Comparison of ENCODE assay signal across 8 cellular contexts in genomic region chr10:11742779-11743298, GRCh38. TPM values are rescaled to one million over a fixed set of nuclear protein-coding genes. Genes with fewer than 3 reads are reported as not detected.
DNase-seq lines count a peak whose midpoint lies in the region; ATAC-seq and TF ChIP-seq lines count a peak whose summit lies in the region.

No MANE protein-coding gene starts in this region.

- H2AFZ ChIP-seq in HCT116 (ENCODE audit: low read depth, low read length, poor library complexity, severe bottlenecking) = no peak overlapping the region

- H3K4me2 ChIP-seq in HCT116 (ENCODE audit: low read length) = peak overlapping the region; percentile 78

- H3K9ac ChIP-seq in HCT116 (ENCODE audit: low read length) = peak overlapping the region; percentile 70

- DNase-seq in HCT116 (ENCODE audit: low read depth, low spot score) = no peak
- DNase-seq in adrenal gland = peak in 1 of 7 donors; percentile 22
- peak; percentile 47 for DNase-seq in iPS-NIHi7 (ENCODE audit: extremely low spot score)
- peak in 1 of 2 donors; percentile 77 for DNase-seq in suprapubic skin (ENCODE audit: low spot score in 2 of 2)
- DNase-seq in NCI-H2196 (lab: John Stamatoyannopoulos, UW; ENCODE audit: unreplicated experiment) = no peak
- DNase-seq in NCI-H524 (lab: John Stamatoyannopoulos, UW) = no peak
- DNase-seq in effector CD8-positive, alpha-beta T cell (lab: John Stamatoyannopoulos, UW) = no peak

- TF ChIP-seq EP300 in suprapubic skin (IDR thresholded peaks at IDR 0.05) = no peak

- BruUV-seq in HCT116 (replicated peaks; lab: Mats Ljungman, UMichigan) = no TSS peak

- TF ChIP-seq POLR2A in HCT116 (IDR thresholded peaks at IDR 0.05; ENCODE audit: borderline replicate concordance, extremely low read depth, insufficient read depth, insufficient read length) = no peak
- TF ChIP-seq POLR2A in adrenal gland (IDR thresholded peaks at IDR 0.05) = no peak
- no peak for TF ChIP-seq POLR2A in suprapubic skin (IDR thresholded peaks at IDR 0.05)

- H3K36me3 ChIP-seq in HCT116 (ENCODE audit: control insufficient read depth in 1 of 2, insufficient read depth in 2 of 2, low read length in 2 of 2) (no peaks in the 10 kb centered on the region), adrenal gland (replicated peaks in 1 of 2) (no peaks in the 10 kb centered on the region), suprapubic skin (no peaks in the 10 kb centered on the region)

- no peaks in the 10 kb centered on the region for H3K9me3 ChIP-seq in HCT116 (ENCODE audit: control insufficient read depth in 1 of 2, insufficient read depth in 1 of 2, low read depth in 1 of 2, low read length in 2 of 2)
- H3K9me3 ChIP-seq in adrenal gland (replicated peaks in 1 of 3) = no peaks in the 10 kb centered on the region
- H3K9me3 ChIP-seq in suprapubic skin = no peaks in the 10 kb centered on the region

- TF ChIP-seq RAD21 in HCT116 (IDR thresholded peaks at IDR 0.05; ENCODE audit: low read depth) = no peak

- H3K4me1 ChIP-seq in HCT116 (ENCODE audit: control insufficient read depth in 1 of 2, insufficient read depth in 2 of 2, low read length in 2 of 2) = peaks cover 3 to 13% of the 10 kb centered on the region in 2 experiments; a peak in 2 of 4 replicates
- peaks cover 13 to 30% of the 10 kb centered on the region in 2 donors for H3K4me1 ChIP-seq in adrenal gland (replicated peaks in 1 of 2)
- peaks cover 41% of the 10 kb centered on the region for H3K4me1 ChIP-seq in suprapubic skin

- RAD21 ChIA-PET in HCT116 (lab: Charles Lee; ENCODE audit: low non-redundant PET in 1 of 2, low total read pairs in 2 of 2, uncharacterized antibody in 2 of 2, unreplicated experiment in 2 of 2) = no interaction called here

- POLR2A ChIA-PET in HCT116 (lab: Charles Lee) = no interaction called here

- H3K27me3 ChIP-seq in HCT116 (ENCODE audit: insufficient read depth, low read length) (no peaks in the 10 kb centered on the region), adrenal gland (no peaks in the 10 kb centered on the region), suprapubic skin (no peaks in the 10 kb centered on the region)

- H3K9me2 ChIP-seq in HCT116 (ENCODE audit: insufficient read depth) = no peaks in the 10 kb centered on the region

- H4K20me1 ChIP-seq in HCT116 (ENCODE audit: insufficient read depth) = no peaks in the 10 kb centered on the region

- TF ChIP-seq CTCF in HCT116 (IDR thresholded peaks at IDR 0.05 in 2 of 3, conservative IDR thresholded peaks at IDR 0.05 in 1 of 3; ENCODE audit: borderline replicate concordance in 1 of 3, insufficient read depth in 1 of 3, low read depth in 2 of 3, low read length in 2 of 3) = no peak
- no peak for TF ChIP-seq CTCF in adrenal gland (IDR thresholded peaks at IDR 0.05)
- no peak for TF ChIP-seq CTCF in suprapubic skin (IDR thresholded peaks at IDR 0.05)

- CTCF ChIA-PET in HCT116 (lab: Charles Lee) = no interaction called here

- 0 out of 2 replicates have a peak, but pooled peaks cover 2% of the 10 kb centered on the region for H3K79me2 ChIP-seq in HCT116 (ENCODE audit: insufficient read depth, low read length)

- H3K27ac ChIP-seq in HCT116 (ENCODE audit: low read depth, low read length) = peak overlapping the region; percentile 67; the same call in 1 of the 2 replicates
- H3K27ac ChIP-seq in adrenal gland = peak overlapping the region in 3 of 5 donors; percentile 56 to 80 (median 75)
- peak overlapping the region; percentile 84 for H3K27ac ChIP-seq in suprapubic skin

- peak; percentile 21 for ATAC-seq in HCT116
- no peak for ATAC-seq in GM19395 (IDR thresholded peaks at IDR 0.05; ENCODE audit: unreplicated experiment)

- H3K4me3 ChIP-seq in HCT116 (replicated peaks in 1 of 2; ENCODE audit: low read depth in 1 of 2, low read length in 2 of 2) (peak overlapping the region; percentile 54 to 63), adrenal gland (peak overlapping the region in 2 of 4 donors; percentile 40 to 79), suprapubic skin (peak overlapping the region; percentile 65)

- intact Hi-C loops in HCT116 (cut with micrococcal nuclease) = no loop called here
- intact Hi-C loops in adrenal gland (cut with DNase I) = no loop called here

- 46 to 93% (median 58%) methylated on average over 3 to 31 of the region's 31 CpGs for WGBS in adrenal gland, 4 donors
- 58% methylated on average over 10 of the region's 31 CpGs for WGBS in suprapubic skin

TF ChIP-seq in HCT116, 20 proteins besides CTCF, POLR2A, EP300 and RAD21:
- TF ChIP-seq YY1 (IDR thresholded peaks at IDR 0.05; ENCODE audit: extremely low read depth, insufficient replicate concordance, low read depth, low read length) (no peak), ZFX (IDR thresholded peaks at IDR 0.05) (peak; percentile 75)

RNA-seq across cellular contexts. Expression of gene ECHDC3, which starts 0.7 kb away (rescaled TPM):
- 13.0 TPM for total RNA-seq in HCT116 (2021; ENCODE audit: unreplicated experiment)
- 9.9 and 11.2 TPM in 2 replicates for polyA plus RNA-seq in HCT116 (2012)
- 100 to 1,000 TPM in 4 of 8 donors, 10 to 100 TPM in 4; 26.1 to 115 (median 77.0) TPM for total RNA-seq in adrenal gland
- 10 to 100 TPM in 2 of 3 donors, 1 to 10 TPM in 1; 9.8 to 26.9 (median 14.8) TPM for polyA plus RNA-seq in adrenal gland
- 10 to 100 TPM; 47.5 to 92.8 (median 76.6) TPM for total RNA-seq in suprapubic skin
